Comparison of ENCODE assay signal across 8 cellular contexts in genomic region chr14:102235275-102235897, GRCh38.
DNase-seq lines count a peak whose midpoint lies in the region; ATAC-seq lines count a peak whose summit lies in the region.

No MANE protein-coding gene starts in this region.

- ATAC-seq in HG02973 (IDR thresholded peaks at IDR 0.05; ENCODE audit: unreplicated experiment) (peak; percentile 78), GM18873 (IDR thresholded peaks at IDR 0.05; ENCODE audit: low FRiP score, unreplicated experiment) (no peak)

- DNase-seq in EH (ENCODE audit: low read depth) (peak; percentile 86), NCI-H510A treated with DMSO at 0.1 percent for 48 hours (lab: John Stamatoyannopoulos, UW) (peak; percentile 72), ecto neural progenitor cell (ENCODE audit: low spot score) (peak; percentile 82), medulla oblongata (ENCODE audit: extremely low spot score) (peak; percentile 86)
- peak; percentile 83 to 89 for DNase-seq in activated CD4-positive, alpha-beta T cell treated with anti-CD3 and anti-CD28 coated beads, Interleukin-2, amount 50 U/mL, for 48 hours
- DNase-seq in stimulated activated CD8-positive, alpha-beta memory T cell treated with anti-CD3 and anti-CD28 coated beads, Interleukin-12 subunit alpha, Interleukin-12 subunit beta, amount 100 ng/mL, for 1 hour (ENCODE audit: low read depth), result peak; percentile 52
